In genomic region chr6:146875927-146876270, GRCh38 we compare ENCODE assay signal across 14 cellular contexts.
"Had no signal": no experiment of that assay in that cellular context is flagged by ENCODE, and none has a peak within 500 bp of the region (broad histone marks: within the 10 kb centered on the region; RNA-seq: fewer than 3 reads in every experiment).

No MANE protein-coding gene starts in this region.

- H3K4me3 Mint-ChIP-seq: activated naive CD4-positive, alpha-beta T cell treated with anti-CD3 and anti-CD28 coated beads, Interleukin-2, amount 10 ng/mL, durations not matched to agents 7 days and 5 days; T-helper 2 cell treated with Interferon-gamma antibody and Interleukin-4, amounts not matched to agents 5 μg/mL and 100 μg/mL, for 36 hours had no signal

- H3K9me3 Mint-ChIP-seq: activated naive CD4-positive, alpha-beta T cell treated with anti-CD3 and anti-CD28 coated beads, Interleukin-2, amount 10 ng/mL, durations not matched to agents 7 days and 5 days; activated T-helper 2 cell treated with anti-CD3 and anti-CD28 coated beads, Interferon-gamma antibody, Interleukin-2, Interleukin-4, amounts not matched to agents 10 μg/mL and 5 μg/mL and 100 μg/mL, durations not matched to agents 14 hours and 24 hours and 36 hours; T-helper 2 cell treated with Interferon-gamma antibody and Interleukin-4, amounts not matched to agents 5 μg/mL and 100 μg/mL, for 36 hours had no signal

- H3K36me3 Mint-ChIP-seq: activated naive CD4-positive, alpha-beta T cell treated with anti-CD3 and anti-CD28 coated beads, Interleukin-2, amount 10 ng/mL, durations not matched to agents 7 days and 5 days had no signal

- H3K27ac Mint-ChIP-seq: activated naive CD4-positive, alpha-beta T cell treated with anti-CD3 and anti-CD28 coated beads, Interleukin-2, amount 10 ng/mL, durations not matched to agents 7 days and 5 days; T-helper 2 cell treated with Interferon-gamma antibody and Interleukin-4, amounts not matched to agents 5 μg/mL and 100 μg/mL, for 36 hours had no signal

- H3K36me3 ChIP-seq: adrenal gland, cardiac muscle cell, lower lobe of right lung, stomach, thoracic aorta had no signal

- ATAC-seq: left colon had no signal

- H3K27me3 Mint-ChIP-seq: activated naive CD4-positive, alpha-beta T cell treated with anti-CD3 and anti-CD28 coated beads, Interleukin-2, amount 10 ng/mL, durations not matched to agents 7 days and 5 days had no signal

- DNase-seq: activated CD4-positive, alpha-beta T cell treated with anti-CD3 and anti-CD28 coated beads, Interleukin-2, amount 50 U/mL, for 1 hour; activated CD4-positive, CD25-positive, alpha-beta regulatory T cell; activated CD8-positive, alpha-beta memory T cell treated with anti-CD3 and anti-CD28 coated beads for 24 hours; activated naive CD4-positive, alpha-beta T cell treated with anti-CD3 and anti-CD28 coated beads, Interleukin-2, amount 10 ng/mL, durations not matched to agents 7 days and 5 days; left colon; lower lobe of right lung; right cardiac atrium; stomach had no signal

- H3K9me3 ChIP-seq: adrenal gland, lower lobe of right lung, stomach, thoracic aorta had no signal

- H3K27ac ChIP-seq: adrenal gland, cardiac muscle cell, lower lobe of right lung, skin epidermis, stomach, thoracic aorta had no signal

- H3K27me3 ChIP-seq: adrenal gland, cardiac muscle cell, stomach had no signal

- H3K4me3 ChIP-seq: adrenal gland, cardiac muscle cell, lower lobe of right lung, skin epidermis, stomach, thoracic aorta had no signal
